In the genomic region with DNA sequence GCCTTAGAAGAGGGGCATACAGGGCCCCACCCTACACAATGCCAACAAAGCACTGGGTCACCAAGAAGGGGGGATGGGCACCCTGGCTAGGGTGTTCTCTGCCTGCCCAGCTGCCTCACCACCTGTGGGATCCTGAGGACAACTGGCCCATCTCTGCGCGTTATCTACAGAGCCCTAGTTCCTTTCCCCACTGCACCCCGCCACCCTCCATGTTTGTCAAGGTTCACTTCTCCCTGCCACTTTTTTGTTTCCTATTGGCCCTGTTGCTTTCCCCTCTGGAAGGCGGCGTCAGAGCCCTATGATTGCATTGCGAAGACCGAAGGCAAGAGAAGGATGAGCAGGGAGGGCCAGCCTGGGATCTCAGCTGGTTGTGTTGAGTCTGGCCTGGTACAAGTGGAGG, we compare ENCODE assay signal across 10 cellular contexts. TPM values are rescaled to one million over a fixed set of nuclear protein-coding genes. Genes with fewer than 3 reads are reported as not detected.
DNase-seq lines count a peak whose midpoint lies in the region; ATAC-seq and TF ChIP-seq lines count a peak whose summit lies in the region.
"Had no signal": no experiment of that assay in that cellular context is flagged by ENCODE, and none has a peak within 500 bp of the region (broad histone marks: within the 10 kb centered on the region; RNA-seq: fewer than 3 reads in every experiment).

No MANE protein-coding gene starts in this region.

- ATAC-seq in DND-41 (ENCODE audit: insufficient read depth, low read depth) (no peak), gastrocnemius medialis (no peak), HG03378 (IDR thresholded peaks at IDR 0.05; ENCODE audit: unreplicated experiment) (no peak), GM21381 (IDR thresholded peaks at IDR 0.05; ENCODE audit: unreplicated experiment) (no peak)
- no peak for ATAC-seq in activated CD4-positive, CD25-positive, alpha-beta regulatory T cell treated with anti-CD3 and anti-CD28 coated beads, Interleukin-2, amount 50 U/mL, for 24 hours

- no peak overlapping the region for H2AFZ ChIP-seq in DND-41 (ENCODE audit: low read depth, low read length)
- H2AFZ ChIP-seq in PC-9, result no peak overlapping the region

- H3K4me1 ChIP-seq in DND-41 (ENCODE audit: insufficient read depth, low read length) (peaks cover 21% of the 10 kb centered on the region), PC-9 (replicated peaks; ENCODE audit: insufficient read depth) (peaks cover 64% of the 10 kb centered on the region), endodermal cell (ENCODE audit: control insufficient read depth, insufficient read depth, low read length) (no peaks in the 10 kb centered on the region), gastrocnemius medialis (peaks cover 55 to 69% of the 10 kb centered on the region in 2 donors)

- H3K27ac Mint-ChIP-seq in endodermal cell, result no peak overlapping the region

- intact Hi-C loops in PC-9 (cut with micrococcal nuclease; ENCODE audit: unreplicated experiment), result no loop called here
- intact Hi-C loops in gastrocnemius medialis (cut with DNase I; ENCODE audit: low total_unique reads), result loop anchor here (5.0 kb wide), 1 partner anchor 122 kb away; no protein-coding TSS in a partner anchor

- H3K9ac ChIP-seq in DND-41 (ENCODE audit: low read depth, low read length) (no peak overlapping the region), endodermal cell (ENCODE audit: extremely low read depth, low read length, poor library complexity, severe bottlenecking) (no peak overlapping the region)

- H4K20me1 ChIP-seq in DND-41 (ENCODE audit: insufficient read depth, low read length) (no peaks in the 10 kb centered on the region; the same call in 1 of the 2 replicates), PC-9 (ENCODE audit: insufficient read depth) (no peaks in the 10 kb centered on the region)

- H3K9me3 Mint-ChIP-seq in endodermal cell, result no peaks in the 10 kb centered on the region

- H3K36me3 Mint-ChIP-seq in endodermal cell (ENCODE audit: low read depth), result no peaks in the 10 kb centered on the region

- in situ Hi-C loops in gastrocnemius medialis (cut with MboI; ENCODE audit: low sequenced_read_pairs in 4 of 4), result loop anchor here (5.0 to 10.0 kb wide), 4 partner anchors 32 to 63 kb away; no protein-coding TSS in a partner anchor

- H3K4me2 ChIP-seq in DND-41 (ENCODE audit: insufficient read depth, low read length), result peak overlapping the region; percentile 98; the same call in 1 of the 2 replicates
- peak overlapping the region; percentile 98 for H3K4me2 ChIP-seq in PC-9

- BruUV-seq in PC-9 (replicated peaks; lab: Mats Ljungman, UMichigan), result no TSS peak

- H3K27me3 Mint-ChIP-seq in endodermal cell (ENCODE audit: insufficient read depth), result peaks cover 15% of the 10 kb centered on the region

- peaks cover 43% of the 10 kb centered on the region for H3F3A ChIP-seq in PC-9 (ENCODE audit: insufficient read depth, low read depth)

- H3K27ac ChIP-seq in DND-41 (ENCODE audit: low read length) (no peak overlapping the region), PC-9 (no peak overlapping the region), endodermal cell (ENCODE audit: low read depth, low read length) (no peak overlapping the region), gastrocnemius medialis (peak overlapping the region; percentile 63 to 78 (median 74))

- H3K36me3 ChIP-seq in DND-41 (ENCODE audit: insufficient read depth, low read length), result no peaks in the 10 kb centered on the region
- H3K36me3 ChIP-seq in PC-9 (ENCODE audit: low read depth), result no peaks in the 10 kb centered on the region
- H3K36me3 ChIP-seq in endodermal cell (ENCODE audit: control insufficient read depth, insufficient read depth, low read length), result no peaks in the 10 kb centered on the region
- H3K36me3 ChIP-seq in gastrocnemius medialis, result no peaks in the 10 kb centered on the region

- H3K79me2 ChIP-seq in DND-41 (ENCODE audit: insufficient read depth, low read length) (no peaks in the 10 kb centered on the region), PC-9 (ENCODE audit: low read depth) (peaks cover 38% of the 10 kb centered on the region)

- CTCF ChIA-PET in PC-9 (lab: Charles Lee), result no interaction called here

- no peaks in the 10 kb centered on the region for H3K9me2 ChIP-seq in PC-9 (ENCODE audit: insufficient read depth)

- peak overlapping the region; percentile 72 for H3K4me3 Mint-ChIP-seq in endodermal cell

- DNase-seq in DND-41, result no peak
- no peak for DNase-seq in PC-9
- DNase-seq in endodermal cell, result no peak
- DNase-seq in gastrocnemius medialis, result no peak
- DNase-seq in pons (ENCODE audit: low spot score), result no peak
- DNase-seq: NCI-H2171 treated with DMSO at 0.1 percent for 48 hours, SHP77 treated with DMSO at 0.1 percent for 48 hours had no signal

- POLR2A ChIA-PET in PC-9 (lab: Charles Lee; ENCODE audit: unreplicated experiment), result interaction anchor here (0.6 kb wide), 1 partner anchor 130 kb away, joined by 6 read pairs; no protein-coding TSS in a partner anchor

- H3K9me3 ChIP-seq in DND-41 (ENCODE audit: insufficient read depth, low read length, severe bottlenecking), result no peaks in the 10 kb centered on the region
- no peaks in the 10 kb centered on the region for H3K9me3 ChIP-seq in PC-9 (ENCODE audit: insufficient read depth, low read depth)
- H3K9me3 ChIP-seq in endodermal cell (ENCODE audit: control insufficient read depth, low read length), result no peaks in the 10 kb centered on the region
- H3K9me3 ChIP-seq in gastrocnemius medialis, result no peaks in the 10 kb centered on the region

- no peak overlapping the region for H3K4me3 ChIP-seq in DND-41 (ENCODE audit: low read depth in 1 of 2, low read length in 2 of 2)
- peak overlapping the region; percentile 84; the same call in 1 of the 2 replicates for H3K4me3 ChIP-seq in PC-9
- H3K4me3 ChIP-seq in endodermal cell (ENCODE audit: low read length), result no peak overlapping the region
- no peak overlapping the region for H3K4me3 ChIP-seq in gastrocnemius medialis

- no peak for TF ChIP-seq POLR2A in gastrocnemius medialis (IDR thresholded peaks at IDR 0.05)

- H3K27me3 ChIP-seq in DND-41 (ENCODE audit: insufficient read depth, low read length, poor library complexity) (peaks cover 17% of the 10 kb centered on the region), PC-9 (ENCODE audit: insufficient read depth, low read depth) (no peaks in the 10 kb centered on the region), endodermal cell (ENCODE audit: control insufficient read depth, insufficient read depth, low read length, poor library complexity, severe bottlenecking) (peaks cover 7% of the 10 kb centered on the region), gastrocnemius medialis (no peaks in the 10 kb centered on the region)

- peaks cover 18% of the 10 kb centered on the region for H3K4me1 Mint-ChIP-seq in endodermal cell

- 98% methylated on average over 7 of the region's 7 CpGs for WGBS in endodermal cell (ENCODE audit: insufficient coverage in 1 of 2, insufficient read length in 1 of 2), 2 experiments

- no peak for TF ChIP-seq CTCF in DND-41 (IDR thresholded peaks at IDR 0.05; ENCODE audit: borderline replicate concordance, extremely low read depth, low read length, poor library complexity, severe bottlenecking)
- TF ChIP-seq CTCF in PC-9 (conservative IDR thresholded peaks at IDR 0.05), result no peak
- TF ChIP-seq CTCF in endodermal cell (conservative IDR thresholded peaks at IDR 0.05), result no peak
- no peak for TF ChIP-seq CTCF in gastrocnemius medialis (IDR thresholded peaks at IDR 0.05 in 4 of 5, conservative IDR thresholded peaks at IDR 0.05 in 1 of 5)

RNA-seq across cellular contexts. Expression of gene SLC48A1, which starts 1.6 kb away (rescaled TPM):
- total RNA-seq in PC-9 (2021) (76.4 and 108 TPM in 2 replicates), endodermal cell (10 to 100 TPM; 21.3 to 30.4 TPM), gastrocnemius medialis (10 to 100 TPM; 28.3 to 62.6 (median 45.6) TPM)
- 13.9 TPM for polyA plus RNA-seq in endodermal cell (2013, experiment 1 of 2)
- polyA plus RNA-seq in endodermal cell (2013, experiment 2 of 2), result 13.5 TPM

RNA-seq across cellular contexts. Expression of gene RAPGEF3, which starts 16.0 kb away (rescaled TPM):
- total RNA-seq in PC-9 (2021) (4.1 and 5.7 TPM in 2 replicates), endodermal cell (10 to 100 TPM; 11.4 to 19.6 TPM), gastrocnemius medialis (10 to 100 TPM; 17.0 to 27.0 (median 22.3) TPM)
- 3.7 TPM for polyA plus RNA-seq in endodermal cell (2013, experiment 1 of 2)
- polyA plus RNA-seq in endodermal cell (2013, experiment 2 of 2), result 3.2 TPM

RNA-seq across cellular contexts. Expression of gene HDAC7, which starts 45.0 kb away (rescaled TPM):
- total RNA-seq in PC-9 (2021), result 106 and 114 TPM in 2 replicates
- 100 to 1,000 TPM; 146 to 154 TPM for total RNA-seq in endodermal cell
- 73.0 TPM for polyA plus RNA-seq in endodermal cell (2013, experiment 1 of 2)
- polyA plus RNA-seq in endodermal cell (2013, experiment 2 of 2), result 68.5 TPM
- 10 to 100 TPM; 12.2 to 27.1 (median 17.0) TPM for total RNA-seq in gastrocnemius medialis

RNA-seq across cellular contexts. Expression of gene ENDOU, which starts 49.4 kb away (rescaled TPM):
- total RNA-seq in PC-9 (2021) (0.25 and 0.39 TPM in 2 replicates), endodermal cell (not detected), gastrocnemius medialis (under 1 TPM in 1 of 4 donors, not detected in 3; 0.16 TPM)
- not detected for polyA plus RNA-seq in endodermal cell (2013, experiment 1 of 2)
- not detected for polyA plus RNA-seq in endodermal cell (2013, experiment 2 of 2)

Comparison
In these comparisons a context has a peak if more than half of its experiments do, and no peak if none do; other contexts are left out.
1. H3K27ac ChIP-seq: peak in gastrocnemius medialis (4 of 4); none in DND-41 (single experiment), PC-9 (single experiment) and endodermal cell (single experiment).